In genomic region chr20:49925901-49926454, GRCh38 we compare ENCODE assay signal across 1 cellular context.
TF ChIP-seq lines count a peak whose summit lies in the region.

No MANE protein-coding gene starts in this region.

TF ChIP-seq in HepG2, 621 proteins besides CTCF, POLR2A, EP300 and RAD21:
- TF ChIP-seq ZNF569 (CRISPR knock-in tag; IDR thresholded peaks at IDR 0.05; ENCODE audit: borderline replicate concordance) (no peak), CBX5 (CRISPR knock-in tag; IDR thresholded peaks at IDR 0.05; ENCODE audit: borderline replicate concordance) (no peak), MXD4 (CRISPR knock-in tag; IDR thresholded peaks at IDR 0.05) (no peak), TOE1 (CRISPR knock-in tag; IDR thresholded peaks at IDR 0.05) (no peak), NFE2 (CRISPR knock-in tag; IDR thresholded peaks at IDR 0.05) (peak; percentile 91), NFE2L2 (IDR thresholded peaks at IDR 0.05; ENCODE audit: low read length) (peak; percentile 97), MAFF (IDR thresholded peaks at IDR 0.05; ENCODE audit: low read depth, low read length) (peak; percentile 80), KMT2A (CRISPR knock-in tag; IDR thresholded peaks at IDR 0.05) (no peak), TEAD3 (CRISPR knock-in tag; optimal IDR thresholded peaks at IDR 0.05; ENCODE audit: borderline replicate concordance) (no peak), TMF1 (CRISPR knock-in tag; IDR thresholded peaks at IDR 0.05; ENCODE audit: low read depth) (no peak), TEAD2 (CRISPR knock-in tag; IDR thresholded peaks at IDR 0.05) (no peak), HNRNPL (IDR thresholded peaks at IDR 0.05; ENCODE audit: low read depth, low read length) (no peak), RBM39 (IDR thresholded peaks at IDR 0.05; ENCODE audit: low read depth, low read length, poor library complexity, severe bottlenecking) (no peak), TCF7 (IDR thresholded peaks at IDR 0.05; ENCODE audit: low read depth) (no peak), MAFK (conservative IDR thresholded peaks at IDR 0.05 in 1 of 2, IDR thresholded peaks at IDR 0.05 in 1 of 2; ENCODE audit: low read length in 2 of 2) (peak; percentile 88 to 90), SMYD3 (CRISPR knock-in tag; IDR thresholded peaks at IDR 0.05) (no peak), ZHX2 (IDR thresholded peaks at IDR 0.05; ENCODE audit: low read depth) (no peak), ZHX2 (CRISPR knock-in tag; IDR thresholded peaks at IDR 0.05; ENCODE audit: borderline replicate concordance) (no peak), POLR2AphosphoS5 (IDR thresholded peaks at IDR 0.05; ENCODE audit: low read depth, low read length) (no peak), ZNF552 (CRISPR knock-in tag; IDR thresholded peaks at IDR 0.05; ENCODE audit: borderline replicate concordance) (no peak), AFF4 (CRISPR knock-in tag; IDR thresholded peaks at IDR 0.05) (no peak), CHD4 (IDR thresholded peaks at IDR 0.05; ENCODE audit: borderline replicate concordance, low read length) (no peak), ELK4 (CRISPR knock-in tag; IDR thresholded peaks at IDR 0.05; ENCODE audit: borderline replicate concordance) (no peak), ZBTB21 (CRISPR knock-in tag; IDR thresholded peaks at IDR 0.05) (no peak), YY1 (IDR thresholded peaks at IDR 0.05; ENCODE audit: insufficient read depth, insufficient replicate concordance, low read depth, low read length) (no peak), SAP130 (CRISPR knock-in tag; IDR thresholded peaks at IDR 0.05; ENCODE audit: low read depth) (0 out of 2 replicates have a peak, but pooled peaks have one; percentile 9), ZNF549 (CRISPR knock-in tag; IDR thresholded peaks at IDR 0.05) (no peak), PLRG1 (conservative IDR thresholded peaks at IDR 0.05) (no peak), ZNF430 (CRISPR knock-in tag; IDR thresholded peaks at IDR 0.05) (no peak), GRHL1 (CRISPR knock-in tag; conservative IDR thresholded peaks at IDR 0.05) (no peak), BORCS8-MEF2B (CRISPR knock-in tag; IDR thresholded peaks at IDR 0.05) (no peak)
- TF ChIP-seq, protein P1, sequence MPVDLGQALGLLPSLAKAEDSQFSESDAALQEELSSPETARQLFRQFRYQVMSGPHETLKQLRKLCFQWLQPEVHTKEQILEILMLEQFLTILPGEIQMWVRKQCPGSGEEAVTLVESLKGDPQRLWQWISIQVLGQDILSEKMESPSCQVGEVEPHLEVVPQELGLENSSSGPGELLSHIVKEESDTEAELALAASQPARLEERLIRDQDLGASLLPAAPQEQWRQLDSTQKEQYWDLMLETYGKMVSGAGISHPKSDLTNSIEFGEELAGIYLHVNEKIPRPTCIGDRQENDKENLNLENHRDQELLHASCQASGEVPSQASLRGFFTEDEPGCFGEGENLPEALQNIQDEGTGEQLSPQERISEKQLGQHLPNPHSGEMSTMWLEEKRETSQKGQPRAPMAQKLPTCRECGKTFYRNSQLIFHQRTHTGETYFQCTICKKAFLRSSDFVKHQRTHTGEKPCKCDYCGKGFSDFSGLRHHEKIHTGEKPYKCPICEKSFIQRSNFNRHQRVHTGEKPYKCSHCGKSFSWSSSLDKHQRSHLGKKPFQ (CRISPR knock-in tag; IDR thresholded peaks at IDR 0.05; ENCODE audit: insufficient replicate concordance) = no peak
